In the genomic region with DNA sequence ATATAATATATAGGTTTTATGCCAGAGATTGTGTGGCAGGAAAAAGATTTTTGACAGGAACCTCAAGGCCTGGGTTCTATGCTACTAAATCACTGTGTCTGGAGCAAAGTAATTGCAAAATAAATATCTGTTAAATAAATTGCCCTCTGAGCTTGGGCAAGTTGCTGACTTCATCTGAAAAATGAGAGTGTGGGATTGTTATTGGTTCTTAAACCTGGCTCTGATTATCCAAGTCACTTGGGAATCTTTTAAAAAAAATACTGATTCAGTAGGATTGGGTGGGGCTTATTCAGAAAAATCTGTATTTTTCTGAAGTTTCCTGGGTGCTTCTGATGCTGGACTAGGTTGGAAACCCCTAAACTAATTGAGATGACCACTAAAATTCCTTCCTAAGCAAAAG, we compare ENCODE assay signal across 17 cellular contexts.
DNase-seq lines count a peak whose midpoint lies in the region; ATAC-seq and TF ChIP-seq lines count a peak whose summit lies in the region.
"Had no signal": no experiment of that assay in that cellular context is flagged by ENCODE, and none has a peak within 500 bp of the region (broad histone marks: within the 10 kb centered on the region; RNA-seq: fewer than 3 reads in every experiment).

No MANE protein-coding gene starts in this region.

- H3K4me1 ChIP-seq in left ventricle myocardium inferior, result peaks cover 67% of the 10 kb centered on the region
- H3K4me1 ChIP-seq in heart left ventricle, result peaks cover 0 to 47% (median 16%) of the 10 kb centered on the region in 12 donors
- peaks cover 16% of the 10 kb centered on the region for H3K4me1 ChIP-seq in OCI-LY7 (ENCODE audit: insufficient read depth, low read length, poor library complexity, severe bottlenecking)
- H3K4me1 ChIP-seq in tibial artery, result peaks cover 0 to 20% (median 18%) of the 10 kb centered on the region in 4 donors

- H3K4me3 Mint-ChIP-seq in glutamatergic neuron (ENCODE audit: unreplicated experiment), result no peak overlapping the region
- H3K4me3 Mint-ChIP-seq: activated naive CD8-positive, alpha-beta T cell treated with anti-CD3 and anti-CD28 coated beads, Interleukin-2, amount 10 ng/mL, durations not matched to agents 7 days and 5 days; central memory CD8-positive, alpha-beta T cell had no signal

- H3K36me3 Mint-ChIP-seq in glutamatergic neuron (ENCODE audit: unreplicated experiment), result no peaks in the 10 kb centered on the region

- peaks cover 54% of the 10 kb centered on the region for H3K36me3 ChIP-seq in left ventricle myocardium inferior
- peaks cover 0 to 75% (median 37%) of the 10 kb centered on the region in 9 donors for H3K36me3 ChIP-seq in heart left ventricle
- H3K36me3 ChIP-seq in OCI-LY7 (ENCODE audit: insufficient read depth, low read length), result peaks cover 41% of the 10 kb centered on the region
- H3K36me3 ChIP-seq in tibial artery, result peaks cover 16 to 41% (median 16%) of the 10 kb centered on the region in 3 donors
- H3K36me3 ChIP-seq: HAP-1 had no signal

- H3K9me3 Mint-ChIP-seq in glutamatergic neuron (ENCODE audit: unreplicated experiment), result no peaks in the 10 kb centered on the region
- H3K9me3 Mint-ChIP-seq: activated naive CD8-positive, alpha-beta T cell treated with anti-CD3 and anti-CD28 coated beads, Interleukin-2, amount 10 ng/mL, durations not matched to agents 7 days and 5 days; central memory CD8-positive, alpha-beta T cell had no signal

- DNase-seq in left ventricle myocardium inferior (no peak), heart left ventricle (no peak), OCI-LY7 (ENCODE audit: low spot score) (no peak), glutamatergic neuron (no peak), tibial artery (no peak), NCI-H1092 treated with DMSO at 0.1 percent for 48 hours (lab: John Stamatoyannopoulos, UW) (no peak)
- DNase-seq: activated naive CD8-positive, alpha-beta T cell treated with anti-CD3 and anti-CD28 coated beads, Interleukin-2, amount 10 ng/mL, durations not matched to agents 7 days and 5 days; mammary epithelial cell; NCI-H1092; small intestine; stimulated activated naive CD4-positive, alpha-beta T cell; upper lobe of left lung had no signal

- POLR2A ChIA-PET in OCI-LY7 (lab: Charles Lee), result interaction anchor here (0.6 to 2.3 kb wide), 5 partner anchors 10 to 74 kb away, joined by 3 to 9 read pairs (median 4); no protein-coding TSS in a partner anchor

- H3K9me3 ChIP-seq in left ventricle myocardium inferior (replicated peaks) (no peaks in the 10 kb centered on the region), heart left ventricle (no peaks in the 10 kb centered on the region), OCI-LY7 (ENCODE audit: low read length) (no peaks in the 10 kb centered on the region), tibial artery (no peaks in the 10 kb centered on the region)
- H3K9me3 ChIP-seq: gastroesophageal sphincter, HAP-1, upper lobe of left lung had no signal

- no peak for TF ChIP-seq CTCF in left ventricle myocardium inferior (IDR thresholded peaks at IDR 0.05; ENCODE audit: borderline replicate concordance)
- TF ChIP-seq CTCF in heart left ventricle (IDR thresholded peaks at IDR 0.05), result no peak
- TF ChIP-seq CTCF in OCI-LY7 (conservative IDR thresholded peaks at IDR 0.05; ENCODE audit: low read length), result no peak
- TF ChIP-seq CTCF in glutamatergic neuron (IDR thresholded peaks at IDR 0.05; ENCODE audit: partially characterized antibody, unreplicated experiment), result no peak
- TF ChIP-seq CTCF in tibial artery (IDR thresholded peaks at IDR 0.05), result no peak

- peaks cover 3% of the 10 kb centered on the region; the same call in 1 of the 2 replicates for H3K79me2 ChIP-seq in OCI-LY7 (ENCODE audit: insufficient read depth, low read depth, low read length)

- H2AFZ ChIP-seq in OCI-LY7 (ENCODE audit: low read length), result peak overlapping the region; percentile 20; the same call in 1 of the 2 replicates

- H3K27me3 ChIP-seq in left ventricle myocardium inferior (ENCODE audit: low read depth), result no peaks in the 10 kb centered on the region
- no peaks in the 10 kb centered on the region for H3K27me3 ChIP-seq in heart left ventricle
- no peaks in the 10 kb centered on the region for H3K27me3 ChIP-seq in tibial artery
- H3K27me3 ChIP-seq: gastroesophageal sphincter, upper lobe of left lung had no signal

- ATAC-seq in heart left ventricle (no peak), HG03354 (IDR thresholded peaks at IDR 0.05; ENCODE audit: poor library complexity, severe bottlenecking, unreplicated experiment) (no peak), GM18517 (IDR thresholded peaks at IDR 0.05; ENCODE audit: unreplicated experiment) (no peak)
- ATAC-seq: gastroesophageal sphincter had no signal

- peaks cover 33% of the 10 kb centered on the region for H3K4me1 Mint-ChIP-seq in glutamatergic neuron (ENCODE audit: low read depth, unreplicated experiment)

- H3K27ac Mint-ChIP-seq in glutamatergic neuron (ENCODE audit: unreplicated experiment), result peak overlapping the region; percentile 57

- peak overlapping the region; percentile 43 for H3K4me2 ChIP-seq in OCI-LY7 (ENCODE audit: low read length)

- no peak overlapping the region for H3K4me3 ChIP-seq in left ventricle myocardium inferior
- no peak overlapping the region for H3K4me3 ChIP-seq in heart left ventricle
- no peak overlapping the region for H3K4me3 ChIP-seq in OCI-LY7 (ENCODE audit: low read depth, low read length, poor library complexity, severe bottlenecking)
- H3K4me3 ChIP-seq in tibial artery, result no peak overlapping the region
- H3K4me3 ChIP-seq: gastroesophageal sphincter, HAP-1, upper lobe of left lung had no signal

- BruUV-seq in OCI-LY7 (replicated peaks; lab: Mats Ljungman, UMichigan), result no TSS peak

- H3K27me3 Mint-ChIP-seq in glutamatergic neuron (ENCODE audit: unreplicated experiment), result no peaks in the 10 kb centered on the region
- H3K27me3 Mint-ChIP-seq: activated naive CD8-positive, alpha-beta T cell treated with anti-CD3 and anti-CD28 coated beads, Interleukin-2, amount 10 ng/mL, durations not matched to agents 7 days and 5 days; central memory CD8-positive, alpha-beta T cell had no signal

- intact Hi-C loops in left ventricle myocardium inferior (cut with micrococcal nuclease) (no loop called here), heart left ventricle (cut with DNase I) (no loop called here), OCI-LY7 (cut with micrococcal nuclease; ENCODE audit: unreplicated experiment) (loop anchor here (2.0 kb wide), 1 partner anchor 87 kb away; no protein-coding TSS in a partner anchor), tibial artery (cut with DNase I; ENCODE audit: low total_unique reads) (loop anchor here (10.0 kb wide), 1 partner anchor 85 kb away; no protein-coding TSS in a partner anchor)

- H3K9me2 ChIP-seq in OCI-LY7 (ENCODE audit: insufficient read depth, low read length), result no peaks in the 10 kb centered on the region

- H3K27ac ChIP-seq in left ventricle myocardium inferior (replicated peaks) (peak overlapping the region; percentile 17), heart left ventricle (peak overlapping the region in 2 of 12 donors; percentile 6 to 27), OCI-LY7 (ENCODE audit: low read depth, low read length, poor library complexity, severe bottlenecking) (no peak overlapping the region), tibial artery (peak overlapping the region; percentile 32 to 42)

- H4K20me1 ChIP-seq in OCI-LY7 (ENCODE audit: insufficient read depth, low read length), result no peaks in the 10 kb centered on the region

- TF ChIP-seq POLR2A in heart left ventricle (IDR thresholded peaks at IDR 0.05), result no peak

- CTCF ChIA-PET in OCI-LY7 (lab: Charles Lee; ENCODE audit: unreplicated experiment), result no interaction called here

Comparison
In these comparisons a context has a peak if more than half of its experiments do, and no peak if none do; other contexts are left out.
1. intact Hi-C loops: an anchor here in OCI-LY7 (2.0 kb wide) and tibial artery (10.0 kb wide); none called in left ventricle myocardium inferior and heart left ventricle.